8 cellular contexts compared by ENCODE assay signal in genomic region chr19:37902668-37903067, GRCh38. TPM values are rescaled to one million over a fixed set of nuclear protein-coding genes. Genes with fewer than 3 reads are reported as not detected.
A peak's percentile ranks its signal among the peaks of the same experiment; 100 is the strongest.
DNase-seq lines count a peak whose midpoint lies in the region; ATAC-seq and TF ChIP-seq lines count a peak whose summit lies in the region.

No MANE protein-coding gene starts in this region.

- peak; percentile 16 for ATAC-seq in CD8-positive, alpha-beta T cell
- ATAC-seq in HCT116 (peak; percentile 63), left lobe of liver (peak; percentile 66), GM21825 (IDR thresholded peaks at IDR 0.05; ENCODE audit: unreplicated experiment) (no peak)
- peak; percentile 36 for ATAC-seq in activated CD4-positive, alpha-beta T cell treated with anti-CD3 and anti-CD28 coated beads for 36 hours

- RAD21 ChIA-PET in HCT116 (lab: Charles Lee; ENCODE audit: low non-redundant PET in 1 of 2, low total read pairs in 2 of 2, uncharacterized antibody in 2 of 2, unreplicated experiment in 2 of 2), result interaction anchor here (0.5 to 1.3 kb wide), 12 partner anchors 87 to 402 kb away, joined by 3 to 8 read pairs (median 3); no protein-coding TSS in a partner anchor

- H3K36me3 Mint-ChIP-seq in CD8-positive, alpha-beta T cell, result no peaks in the 10 kb centered on the region
- H3K36me3 Mint-ChIP-seq in activated CD4-positive, alpha-beta T cell treated with anti-CD3 and anti-CD28 coated beads for 36 hours (ENCODE audit: low read depth), result no peaks in the 10 kb centered on the region
- no peaks in the 10 kb centered on the region for H3K36me3 Mint-ChIP-seq in chondrocyte (ENCODE audit: low read depth)

- no peaks in the 10 kb centered on the region for H3K27me3 ChIP-seq in CD8-positive, alpha-beta T cell (ENCODE audit: insufficient read depth, low read length)
- no peaks in the 10 kb centered on the region for H3K27me3 ChIP-seq in HCT116 (ENCODE audit: insufficient read depth, low read length)

- BruUV-seq in HCT116 (replicated peaks; lab: Mats Ljungman, UMichigan), result no TSS peak

- peaks cover 11% of the 10 kb centered on the region for H3K4me1 Mint-ChIP-seq in CD8-positive, alpha-beta T cell (ENCODE audit: low read depth)
- peaks cover 10% of the 10 kb centered on the region for H3K4me1 Mint-ChIP-seq in activated CD4-positive, alpha-beta T cell treated with anti-CD3 and anti-CD28 coated beads for 36 hours
- peaks cover 3% of the 10 kb centered on the region for H3K4me1 Mint-ChIP-seq in chondrocyte (ENCODE audit: low read depth)

- DNase-seq in CD8-positive, alpha-beta T cell, result peak; percentile 62 to 87 (median 81)
- DNase-seq in HCT116 (ENCODE audit: low read depth, low spot score), result peak; percentile 82
- peak; percentile 58 for DNase-seq in NCI-H460 (ENCODE audit: extremely low read depth, low read depth)
- DNase-seq in activated CD4-positive, alpha-beta T cell treated with anti-CD3 and anti-CD28 coated beads for 36 hours, result peak; percentile 93
- DNase-seq in chondrocyte (ENCODE audit: low spot score), result no peak
- peak; percentile 78 for DNase-seq in left lobe of liver (ENCODE audit: low spot score)
- DNase-seq in stimulated activated CD4-positive, alpha-beta T cell treated with anti-CD3 and anti-CD28 coated beads, Interleukin-4, amount 100 ng/mL, for 48 hours (ENCODE audit: low read depth in 2 of 2), result peak; percentile 78 to 86

- H3K4me3 ChIP-seq in CD8-positive, alpha-beta T cell (ENCODE audit: low read depth, low read length), result no peak overlapping the region
- no peak overlapping the region for H3K4me3 ChIP-seq in HCT116 (replicated peaks in 1 of 2; ENCODE audit: low read depth in 1 of 2, low read length in 2 of 2)

- no peak overlapping the region for H3K4me3 Mint-ChIP-seq in CD8-positive, alpha-beta T cell
- no peak overlapping the region for H3K4me3 Mint-ChIP-seq in activated CD4-positive, alpha-beta T cell treated with anti-CD3 and anti-CD28 coated beads for 36 hours
- no peak overlapping the region for H3K4me3 Mint-ChIP-seq in chondrocyte (ENCODE audit: unreplicated experiment)

- no peak overlapping the region for H3K27ac Mint-ChIP-seq in CD8-positive, alpha-beta T cell
- H3K27ac Mint-ChIP-seq in activated CD4-positive, alpha-beta T cell treated with anti-CD3 and anti-CD28 coated beads for 36 hours, result no peak overlapping the region
- no peak overlapping the region for H3K27ac Mint-ChIP-seq in chondrocyte (ENCODE audit: unreplicated experiment)

- no peaks in the 10 kb centered on the region for H3K36me3 ChIP-seq in CD8-positive, alpha-beta T cell (ENCODE audit: insufficient read depth, low read length)
- no peaks in the 10 kb centered on the region for H3K36me3 ChIP-seq in HCT116 (ENCODE audit: control insufficient read depth in 1 of 2, insufficient read depth in 2 of 2, low read length in 2 of 2)

- peak; percentile 77 for TF ChIP-seq CTCF in CD8-positive, alpha-beta T cell (IDR thresholded peaks at IDR 0.05)
- TF ChIP-seq CTCF in HCT116 (IDR thresholded peaks at IDR 0.05 in 2 of 3, conservative IDR thresholded peaks at IDR 0.05 in 1 of 3; ENCODE audit: borderline replicate concordance in 1 of 3, insufficient read depth in 1 of 3, low read depth in 2 of 3, low read length in 2 of 3), result peak; percentile 85 to 95 (median 89)
- TF ChIP-seq CTCF in chondrocyte (IDR thresholded peaks at IDR 0.05), result peak; percentile 93

- no peak overlapping the region for H3K9ac ChIP-seq in HCT116 (ENCODE audit: low read length)

- H3K27me3 Mint-ChIP-seq in CD8-positive, alpha-beta T cell (ENCODE audit: low read depth), result no peaks in the 10 kb centered on the region
- no peaks in the 10 kb centered on the region for H3K27me3 Mint-ChIP-seq in activated CD4-positive, alpha-beta T cell treated with anti-CD3 and anti-CD28 coated beads for 36 hours
- H3K27me3 Mint-ChIP-seq in chondrocyte (ENCODE audit: low read depth), result no peaks in the 10 kb centered on the region

- H3K79me2 ChIP-seq in HCT116 (ENCODE audit: insufficient read depth, low read length), result peaks cover 6% of the 10 kb centered on the region

- peak; percentile 98 for TF ChIP-seq RAD21 in HCT116 (IDR thresholded peaks at IDR 0.05; ENCODE audit: low read depth)

- intact Hi-C loops in CD8-positive, alpha-beta T cell (cut with DNase I, micrococcal nuclease), result loop anchor here (1.0 to 10.0 kb wide), 9 partner anchors 193 to 568 kb away; partner anchors contain the start of genes CATSPERG (in 2 of the 2) and FAM98C (in 1 of the 2)
- intact Hi-C loops in HCT116 (cut with micrococcal nuclease), result loop anchor here (1.0 to 2.0 kb wide), 4 partner anchors 84 to 322 kb away; partner anchors contain the start of gene DPF1
- intact Hi-C loops in activated CD4-positive, alpha-beta T cell treated with anti-CD3 and anti-CD28 coated beads for 36 hours (cut with DNase I, micrococcal nuclease), result loop anchor here (1.0 to 5.0 kb wide), 5 partner anchors 193 to 433 kb away; partner anchors contain the start of gene CATSPERG (in 1 of the 2)

- H3K4me2 ChIP-seq in HCT116 (ENCODE audit: low read length), result no peak overlapping the region; the same call in 1 of the 2 replicates

- H3K27ac ChIP-seq in CD8-positive, alpha-beta T cell (ENCODE audit: low read depth, low read length), result no peak overlapping the region
- H3K27ac ChIP-seq in HCT116 (ENCODE audit: low read depth, low read length), result no peak overlapping the region

- no peaks in the 10 kb centered on the region for H3K9me3 ChIP-seq in CD8-positive, alpha-beta T cell (ENCODE audit: low read length)
- H3K9me3 ChIP-seq in HCT116 (ENCODE audit: control insufficient read depth in 1 of 2, insufficient read depth in 1 of 2, low read depth in 1 of 2, low read length in 2 of 2), result no peaks in the 10 kb centered on the region

- no peak overlapping the region for H2AFZ ChIP-seq in HCT116 (ENCODE audit: low read depth, low read length, poor library complexity, severe bottlenecking)

- H3K9me2 ChIP-seq in HCT116 (ENCODE audit: insufficient read depth), result no peaks in the 10 kb centered on the region

- TF ChIP-seq POLR2A in HCT116 (IDR thresholded peaks at IDR 0.05; ENCODE audit: borderline replicate concordance, extremely low read depth, insufficient read depth, insufficient read length), result no peak

- H4K20me1 ChIP-seq in HCT116 (ENCODE audit: insufficient read depth), result no peaks in the 10 kb centered on the region

- H3K4me1 ChIP-seq in CD8-positive, alpha-beta T cell (ENCODE audit: insufficient read depth, low read length), result peaks cover 8% of the 10 kb centered on the region
- H3K4me1 ChIP-seq in HCT116 (ENCODE audit: control insufficient read depth in 1 of 2, insufficient read depth in 2 of 2, low read length in 2 of 2), result peaks cover 4 to 22% of the 10 kb centered on the region in 2 experiments; a peak in 3 of 4 replicates

- H3K9me3 Mint-ChIP-seq in CD8-positive, alpha-beta T cell, result no peaks in the 10 kb centered on the region
- H3K9me3 Mint-ChIP-seq in activated CD4-positive, alpha-beta T cell treated with anti-CD3 and anti-CD28 coated beads for 36 hours (ENCODE audit: low read depth), result no peaks in the 10 kb centered on the region
- H3K9me3 Mint-ChIP-seq in chondrocyte (ENCODE audit: low read depth), result no peaks in the 10 kb centered on the region

- CTCF ChIA-PET in CD8-positive, alpha-beta T cell (lab: Charles Lee), result interaction anchor here (0.7 to 4.7 kb wide), 43 partner anchors 9 to 500 kb away, joined by 3 to 23 read pairs (median 4); partner anchors contain the start of genes CATSPERG, FAM98C, GGN and PSMD8
- CTCF ChIA-PET in HCT116 (lab: Charles Lee), result interaction anchor here (0.5 to 4.7 kb wide), 26 partner anchors 14 to 500 kb away, joined by 3 to 35 read pairs (median 5); partner anchors contain the start of genes CATSPERG, FAM98C, GGN and SPRED3
- CTCF ChIA-PET in activated CD4-positive, alpha-beta T cell treated with anti-CD3 and anti-CD28 coated beads for 36 hours (lab: Charles Lee), result interaction anchor here (0.6 to 2.8 kb wide), 35 partner anchors 13 to 1051 kb away, joined by 3 to 18 read pairs (median 4); partner anchors contain the start of genes PPP1R14A and PSMD8

- POLR2A ChIA-PET in CD8-positive, alpha-beta T cell (lab: Charles Lee), result interaction anchor here (0.6 to 0.7 kb wide), 2 partner anchors 15 kb away, joined by 3 read pairs; no protein-coding TSS in a partner anchor
- POLR2A ChIA-PET in HCT116 (lab: Charles Lee), result interaction anchor here (1.3 to 4.7 kb wide), 3 partner anchors 96 to 471 kb away, joined by 3 to 25 read pairs (median 6); partner anchors contain the start of gene PSMD8
- POLR2A ChIA-PET in activated CD4-positive, alpha-beta T cell treated with anti-CD3 and anti-CD28 coated beads for 36 hours (lab: Charles Lee), result interaction anchor here (0.7 kb wide), 1 partner anchor 106 kb away, joined by 6 read pairs; no protein-coding TSS in a partner anchor

TF ChIP-seq in HCT116, 20 proteins besides CTCF, POLR2A, EP300 and RAD21 (continues in another document):
- TF ChIP-seq FOSL1 (IDR thresholded peaks at IDR 0.05; ENCODE audit: low read depth) (no peak), CEBPB (IDR thresholded peaks at IDR 0.05; ENCODE audit: low read depth) (no peak), POLR2AphosphoS5 (IDR thresholded peaks at IDR 0.05; ENCODE audit: low read depth, low read length) (no peak), EGR1 (IDR thresholded peaks at IDR 0.05; ENCODE audit: low read depth) (no peak), SIN3A (IDR thresholded peaks at IDR 0.05; ENCODE audit: low read depth) (no peak), ZNF274 (IDR thresholded peaks at IDR 0.05; ENCODE audit: low read depth, low read length) (no peak), ATF3 (IDR thresholded peaks at IDR 0.05) (no peak), JUND (IDR thresholded peaks at IDR 0.05) (no peak), EZH2phosphoT487 (IDR thresholded peaks at IDR 0.05; ENCODE audit: borderline replicate concordance) (no peak), EZH2 (IDR thresholded peaks at IDR 0.05) (no peak), CBX3 (IDR thresholded peaks at IDR 0.05; ENCODE audit: low read depth) (no peak)

RNA-seq across cellular contexts. Expression of gene WDR87, which starts 3.7 kb away (rescaled TPM):
- total RNA-seq in CD8-positive, alpha-beta T cell, result not detected
- total RNA-seq in HCT116 (2021; ENCODE audit: unreplicated experiment) (not detected), chondrocyte (not detected in 3 replicates), left lobe of liver (not detected)
- not detected in 2 replicates for polyA plus RNA-seq in HCT116 (2012)
- not detected in 2 replicates for total RNA-seq in NCI-H460 (2014; rRNA removed; shearing (Covaris generic))
- not detected in 2 replicates for polyA plus RNA-seq in NCI-H460 (2014; cell fraction: nucleus; rRNA removed)
- not detected for total RNA-seq in activated CD4-positive, alpha-beta T cell treated with anti-CD3 and anti-CD28 coated beads for 36 hours

RNA-seq across cellular contexts. Expression of gene SIPA1L3, which starts 4.3 kb away (rescaled TPM):
- total RNA-seq in CD8-positive, alpha-beta T cell, result 10 to 100 TPM; 13.5 to 14.6 TPM
- total RNA-seq in HCT116 (2021; ENCODE audit: unreplicated experiment) (41.8 TPM), chondrocyte (17.5 to 23.8 TPM (median 22.7 TPM) in 3 replicates), left lobe of liver (12.9 TPM)
- polyA plus RNA-seq in HCT116 (2012), result 24.7 and 31.1 TPM in 2 replicates
- 3.4 and 3.9 TPM in 2 replicates for total RNA-seq in NCI-H460 (2014; rRNA removed; shearing (Covaris generic))
- polyA plus RNA-seq in NCI-H460 (2014; cell fraction: nucleus; rRNA removed), result 0.60 and 3.5 TPM in 2 replicates
- 10 to 100 TPM; 10.5 to 18.3 TPM for total RNA-seq in activated CD4-positive, alpha-beta T cell treated with anti-CD3 and anti-CD28 coated beads for 36 hours
